In genomic region chr20:16575390-16576140, GRCh38 we compare ENCODE assay signal across 8 cellular contexts. TPM values are rescaled to one million over a fixed set of nuclear protein-coding genes. Genes with fewer than 3 reads are reported as not detected.
A peak's percentile ranks its signal among the peaks of the same experiment; 100 is the strongest.
DNase-seq lines count a peak whose midpoint lies in the region; ATAC-seq and TF ChIP-seq lines count a peak whose summit lies in the region.

No MANE protein-coding gene starts in this region.

- CTCF ChIA-PET in BJ (lab: Yijun Ruan, JAX), result interaction anchor here (1.4 kb wide), 1 partner anchor 18 kb away, joined by 5 read pairs; no protein-coding TSS in a partner anchor

- H3K4me3 ChIP-seq in BJ (ENCODE audit: low read depth, low read length), result peak overlapping the region; percentile 47
- H3K4me3 ChIP-seq in HUES64 (ENCODE audit: low read length), result peak overlapping the region; percentile 63
- H3K4me3 ChIP-seq in breast epithelium, result peak overlapping the region; percentile 45 to 82 (median 65)

- TF ChIP-seq POLR2A in breast epithelium (IDR thresholded peaks at IDR 0.05), result no peak

- WGBS in HUES64, result 44% methylated on average over 18 of the region's 18 CpGs

- 0 out of 2 replicates have a peak overlapping the region, but pooled peaks have one; percentile 2 for H3K9ac ChIP-seq in HUES64 (ENCODE audit: low read depth, low read length)

- H3K27me3 ChIP-seq in BJ (ENCODE audit: control insufficient read depth, insufficient read depth, low read length), result no peaks in the 10 kb centered on the region
- H3K27me3 ChIP-seq in HUES64 (ENCODE audit: insufficient read depth, low read length), result no peaks in the 10 kb centered on the region
- no peaks in the 10 kb centered on the region for H3K27me3 ChIP-seq in breast epithelium

- peaks cover 18% of the 10 kb centered on the region; the same call in 1 of the 2 replicates for H3K4me1 ChIP-seq in HUES64 (ENCODE audit: insufficient read depth, low read length)
- peaks cover 0 to 8% of the 10 kb centered on the region in 2 donors for H3K4me1 ChIP-seq in breast epithelium

- intact Hi-C loops in breast epithelium (cut with DNase I; ENCODE audit: low total_unique reads), result no loop called here

- TF ChIP-seq CTCF in BJ (IDR thresholded peaks at IDR 0.05; ENCODE audit: insufficient read depth, low read depth, low read length) (no peak), breast epithelium (IDR thresholded peaks at IDR 0.05) (no peak)

- DNase-seq in BJ (ENCODE audit: low read depth), result no peak
- no peak for DNase-seq in breast epithelium (ENCODE audit: low spot score in 2 of 2)
- peak; percentile 40 for DNase-seq in midbrain (lab: John Stamatoyannopoulos, UW)
- no peak for DNase-seq in mucosa of gallbladder (ENCODE audit: low spot score)
- DNase-seq in DMS114 treated with DMSO at 0.1 percent for 48 hours (lab: John Stamatoyannopoulos, UW; ENCODE audit: unreplicated experiment), result no peak
- DNase-seq in DMS79 (lab: John Stamatoyannopoulos, UW), result no peak

- H3K9me3 ChIP-seq in HUES64 (ENCODE audit: insufficient read depth, low read depth, low read length), result no peaks in the 10 kb centered on the region
- no peaks in the 10 kb centered on the region for H3K9me3 ChIP-seq in breast epithelium

- ATAC-seq in GM18861 (IDR thresholded peaks at IDR 0.05; ENCODE audit: unreplicated experiment), result no peak

- POLR2A ChIA-PET in BJ (lab: Charles Lee), result no interaction called here

- H3K36me3 ChIP-seq in BJ (ENCODE audit: control insufficient read depth, insufficient read depth, low read length) (no peaks in the 10 kb centered on the region), HUES64 (ENCODE audit: insufficient read depth, low read length) (no peaks in the 10 kb centered on the region), breast epithelium (no peaks in the 10 kb centered on the region)

- H3K27ac ChIP-seq in HUES64 (ENCODE audit: low read depth, low read length) (no peak overlapping the region; the same call in 1 of the 2 replicates), breast epithelium (peak overlapping the region; percentile 76 to 84)

RNA-seq across cellular contexts. Expression of gene KIF16B, which starts 2.3 kb away (rescaled TPM):
- polyA plus RNA-seq in BJ (2011; rRNA removed), result 3.2 and 6.8 TPM in 2 replicates
- 4.7 and 4.8 TPM in 2 replicates for polyA minus RNA-seq in BJ (2011; rRNA and poly(A)+ RNA removed)
- 5.8 TPM for polyA plus RNA-seq in HUES64 (2013, experiment 1 of 2)
- 6.5 TPM for polyA plus RNA-seq in HUES64 (2013, experiment 2 of 2)
- total RNA-seq in breast epithelium (10 to 100 TPM; 23.8 to 47.9 (median 36.9) TPM), mucosa of gallbladder (21.6 TPM)
